16 cellular contexts compared by ENCODE assay signal in genomic region chr3:42660131-42660715, GRCh38. TPM values are rescaled to one million over a fixed set of nuclear protein-coding genes. Genes with fewer than 3 reads are reported as not detected.
A peak's percentile ranks its signal among the peaks of the same experiment; 100 is the strongest.
DNase-seq lines count a peak whose midpoint lies in the region; ATAC-seq and TF ChIP-seq lines count a peak whose summit lies in the region.
"Had no signal": no experiment of that assay in that cellular context is flagged by ENCODE, and none has a peak within 500 bp of the region (broad histone marks: within the 10 kb centered on the region; RNA-seq: fewer than 3 reads in every experiment).

No MANE protein-coding gene starts in this region.

- DNase-seq in EL, result peak; percentile 25
- DNase-seq in WTC11 (ENCODE audit: low spot score), result no peak
- peak; percentile 61 for DNase-seq in left cardiac atrium
- DNase-seq in stimulated activated effector memory CD8-positive, alpha-beta T cell treated with anti-CD3 and anti-CD28 coated beads, Interleukin-12 subunit alpha, Interleukin-12 subunit beta, amount 100 ng/mL, for 72 hours (ENCODE audit: low spot score in 2 of 2), result no peak
- no peak for DNase-seq in NCI-H2227 treated with DMSO at 0.1 percent for 48 hours (lab: John Stamatoyannopoulos, UW)
- DNase-seq in SW480 (ENCODE audit: low spot score), result no peak
- DNase-seq: activated CD4-positive, alpha-beta T cell treated with anti-CD3 and anti-CD28 coated beads, Interleukin-2, amount 50 U/mL, for 4 hours; CD4-positive, alpha-beta T cell; effector memory CD4-positive, alpha-beta T cell; foreskin melanocyte; NCI-H1436 treated with DMSO at 0.1 percent for 48 hours; NCI-H748 treated with DMSO at 0.1 percent for 48 hours; upper lobe of right lung had no signal

- POLR2A ChIA-PET in WTC11 (lab: Charles Lee), result no interaction called here

- peaks cover 17% of the 10 kb centered on the region for H3K4me1 Mint-ChIP-seq in WTC11
- H3K4me1 Mint-ChIP-seq in stimulated activated effector memory CD8-positive, alpha-beta T cell treated with anti-CD3 and anti-CD28 coated beads, Interleukin-12 subunit alpha, Interleukin-12 subunit beta, amount 100 ng/mL, for 72 hours, result peaks cover 18% of the 10 kb centered on the region

- CTCF ChIA-PET in WTC11 (lab: Charles Lee), result interaction anchor here (1.0 to 2.6 kb wide), 7 partner anchors 17 to 103 kb away, joined by 3 to 24 read pairs (median 5); no protein-coding TSS in a partner anchor

- no peaks in the 10 kb centered on the region for H3K27me3 Mint-ChIP-seq in WTC11 (ENCODE audit: low read depth)
- H3K27me3 Mint-ChIP-seq: CD4-positive, alpha-beta T cell; progenitor cell of endocrine pancreas had no signal

- no peak overlapping the region for H3K4me3 Mint-ChIP-seq in WTC11
- no peak overlapping the region for H3K4me3 Mint-ChIP-seq in stimulated activated effector memory CD8-positive, alpha-beta T cell treated with anti-CD3 and anti-CD28 coated beads, Interleukin-12 subunit alpha, Interleukin-12 subunit beta, amount 100 ng/mL, for 72 hours
- H3K4me3 Mint-ChIP-seq: CD4-positive, alpha-beta T cell had no signal

- intact Hi-C loops in left cardiac atrium (cut with DNase I), result loop anchor here in 1 of 2 donors (2.0 to 5.0 kb wide), 2 partner anchors 42 to 85 kb away; partner anchors contain the start of gene HHATL

- H3K36me3 Mint-ChIP-seq in WTC11, result no peaks in the 10 kb centered on the region; the same call in 1 of the 2 replicates
- H3K36me3 Mint-ChIP-seq in stimulated activated effector memory CD8-positive, alpha-beta T cell treated with anti-CD3 and anti-CD28 coated beads, Interleukin-12 subunit alpha, Interleukin-12 subunit beta, amount 100 ng/mL, for 72 hours, result no peaks in the 10 kb centered on the region

- no peak for ATAC-seq in WTC11
- peak; percentile 31 to 41 for ATAC-seq in left cardiac atrium
- ATAC-seq in stimulated activated effector memory CD8-positive, alpha-beta T cell treated with anti-CD3 and anti-CD28 coated beads, Interleukin-12 subunit alpha, Interleukin-12 subunit beta, amount 100 ng/mL, for 72 hours, result no peak
- no peak for ATAC-seq in HG03108 (IDR thresholded peaks at IDR 0.05; ENCODE audit: unreplicated experiment)
- ATAC-seq: upper lobe of right lung had no signal

- H3K27ac Mint-ChIP-seq in WTC11, result peak overlapping the region; percentile 17; the same call in 1 of the 2 replicates
- H3K27ac Mint-ChIP-seq in stimulated activated effector memory CD8-positive, alpha-beta T cell treated with anti-CD3 and anti-CD28 coated beads, Interleukin-12 subunit alpha, Interleukin-12 subunit beta, amount 100 ng/mL, for 72 hours, result peak overlapping the region; percentile 79
- H3K27ac Mint-ChIP-seq: CD4-positive, alpha-beta T cell; progenitor cell of endocrine pancreas had no signal

- no peaks in the 10 kb centered on the region for H3K9me3 Mint-ChIP-seq in WTC11
- no peaks in the 10 kb centered on the region for H3K9me3 Mint-ChIP-seq in stimulated activated effector memory CD8-positive, alpha-beta T cell treated with anti-CD3 and anti-CD28 coated beads, Interleukin-12 subunit alpha, Interleukin-12 subunit beta, amount 100 ng/mL, for 72 hours
- H3K9me3 Mint-ChIP-seq: CD4-positive, alpha-beta T cell had no signal

- no peak for TF ChIP-seq CTCF in WTC11 (IDR thresholded peaks at IDR 0.05)

TF ChIP-seq in WTC11, 78 proteins besides CTCF, POLR2A, EP300 and RAD21:
- TF ChIP-seq, protein P1, sequence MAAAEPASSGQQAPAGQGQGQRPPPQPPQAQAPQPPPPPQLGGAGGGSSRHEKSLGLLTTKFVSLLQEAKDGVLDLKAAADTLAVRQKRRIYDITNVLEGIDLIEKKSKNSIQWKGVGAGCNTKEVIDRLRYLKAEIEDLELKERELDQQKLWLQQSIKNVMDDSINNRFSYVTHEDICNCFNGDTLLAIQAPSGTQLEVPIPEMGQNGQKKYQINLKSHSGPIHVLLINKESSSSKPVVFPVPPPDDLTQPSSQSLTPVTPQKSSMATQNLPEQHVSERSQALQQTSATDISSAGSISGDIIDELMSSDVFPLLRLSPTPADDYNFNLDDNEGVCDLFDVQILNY (CRISPR knock-in tag; IDR thresholded peaks at IDR 0.05), result no peak
- no peak for TF ChIP-seq ZNF396 (CRISPR knock-in tag; IDR thresholded peaks at IDR 0.05; ENCODE audit: borderline replicate concordance)
- TF ChIP-seq, protein P2, sequence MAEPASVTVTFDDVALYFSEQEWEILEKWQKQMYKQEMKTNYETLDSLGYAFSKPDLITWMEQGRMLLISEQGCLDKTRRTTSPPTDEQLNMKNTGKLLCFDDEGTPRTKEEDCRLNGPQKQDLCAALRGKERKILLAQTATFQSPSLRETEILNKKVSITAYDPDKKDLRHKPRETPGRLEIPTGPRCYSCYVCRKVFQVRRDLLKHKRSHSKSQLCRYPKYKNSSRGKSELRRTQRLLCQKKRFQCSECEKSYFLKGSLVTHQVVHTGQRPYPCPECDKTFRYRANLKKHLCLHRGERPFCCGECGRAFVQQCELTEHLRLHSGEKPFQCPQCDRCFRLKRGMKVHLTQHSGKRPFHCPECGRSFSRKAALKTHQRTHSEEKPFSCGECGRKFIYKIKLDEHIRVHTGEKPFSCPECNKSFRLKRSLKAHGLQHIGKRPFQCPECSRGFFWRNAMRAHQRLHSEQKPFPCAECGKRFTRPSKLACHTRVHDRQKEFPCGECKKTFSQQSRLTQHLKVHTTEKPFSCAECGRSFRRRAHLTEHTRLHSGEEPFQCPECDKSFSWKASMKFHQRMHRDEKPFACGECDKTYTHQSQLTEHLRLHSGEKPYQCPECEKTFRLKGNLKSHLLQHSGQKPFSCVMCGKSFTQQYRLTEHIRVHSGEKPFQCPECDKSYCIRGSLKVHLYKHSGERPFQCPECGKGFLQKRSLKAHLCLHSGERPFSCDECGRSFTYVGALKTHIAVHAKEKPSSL (CRISPR knock-in tag; conservative IDR thresholded peaks at IDR 0.05), result no peak
- TF ChIP-seq ZNF281 (CRISPR knock-in tag; IDR thresholded peaks at IDR 0.05), result no peak
- TF ChIP-seq RORB (CRISPR knock-in tag; IDR thresholded peaks at IDR 0.05), result no peak
- TF ChIP-seq FOXK1 (CRISPR knock-in tag; IDR thresholded peaks at IDR 0.05), result no peak
- no peak for TF ChIP-seq ZNF263 (CRISPR knock-in tag; IDR thresholded peaks at IDR 0.05; ENCODE audit: low read depth)
- TF ChIP-seq, protein P3, sequence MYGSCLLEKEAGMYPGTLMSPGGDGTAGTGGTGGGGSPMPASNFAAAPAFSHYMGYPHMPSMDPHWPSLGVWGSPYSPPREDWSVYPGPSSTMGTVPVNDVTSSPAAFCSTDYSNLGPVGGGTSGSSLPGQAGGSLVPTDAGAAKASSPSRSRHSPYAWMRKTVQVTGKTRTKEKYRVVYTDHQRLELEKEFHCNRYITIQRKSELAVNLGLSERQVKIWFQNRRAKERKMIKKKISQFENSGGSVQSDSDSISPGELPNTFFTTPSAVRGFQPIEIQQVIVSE (CRISPR knock-in tag; IDR thresholded peaks at IDR 0.05; ENCODE audit: borderline replicate concordance), result no peak
- TF ChIP-seq JUN (CRISPR knock-in tag; IDR thresholded peaks at IDR 0.05), result no peak
- no peak for TF ChIP-seq GTF2I (CRISPR knock-in tag; conservative IDR thresholded peaks at IDR 0.05)
- no peak for TF ChIP-seq TEAD1 (CRISPR knock-in tag; IDR thresholded peaks at IDR 0.05)
- TF ChIP-seq JAZF1 (CRISPR knock-in tag; IDR thresholded peaks at IDR 0.05), result no peak
- no peak for TF ChIP-seq NR3C1 (CRISPR knock-in tag; conservative IDR thresholded peaks at IDR 0.05; ENCODE audit: low read depth)
- TF ChIP-seq CREM (CRISPR knock-in tag; IDR thresholded peaks at IDR 0.05), result no peak
- TF ChIP-seq SMAD4 (CRISPR knock-in tag; IDR thresholded peaks at IDR 0.05), result no peak

RNA-seq across cellular contexts. Expression of gene ZBTB47, which starts 6.7 kb away (rescaled TPM):
- 5.2 to 5.9 TPM (median 5.6 TPM) in 3 replicates for total RNA-seq in WTC11 (2021)
- 100 to 1,000 TPM in 1 of 2 donors, 10 to 100 TPM in 1; 68.5 to 108 TPM for total RNA-seq in left cardiac atrium

RNA-seq across cellular contexts. Expression of gene KLHL40, which starts 25.1 kb away (rescaled TPM):
- total RNA-seq in WTC11 (2021) (not detected in 3 replicates), left cardiac atrium (under 1 TPM in 1 of 2 donors, not detected in 1; 0.86 TPM)
- total RNA-seq: CD4-positive, alpha-beta T cell; kidney epithelial cell; progenitor cell of endocrine pancreas; upper lobe of right lung had no signal

RNA-seq across cellular contexts. Expression of gene HHATL, which starts 42.4 kb away (rescaled TPM):
- 0.21 to 0.92 TPM (median 0.60 TPM) in 3 replicates for total RNA-seq in WTC11 (2021)
- total RNA-seq in left cardiac atrium, result 100 to 1,000 TPM; 431 to 706 TPM
- total RNA-seq: CD4-positive, alpha-beta T cell; kidney epithelial cell; progenitor cell of endocrine pancreas; upper lobe of right lung had no signal

RNA-seq across cellular contexts. Expression of gene NKTR, which starts 59.7 kb away (rescaled TPM):
- total RNA-seq in WTC11 (2021), result 76.4 to 89.3 TPM (median 82.3 TPM) in 3 replicates
- 10 to 100 TPM; 26.5 to 35.9 TPM for total RNA-seq in left cardiac atrium

Comparison
In these comparisons a context has a peak if more than half of its experiments do, and no peak if none do; other contexts are left out.
1. DNase-seq: peak in EL (single experiment) and left cardiac atrium (single experiment); none in WTC11 (single experiment), stimulated activated effector memory CD8-positive, alpha-beta T cell treated with anti-CD3 and anti-CD28 coated beads, Interleukin-12 subunit alpha, Interleukin-12 subunit beta, amount 100 ng/mL, for 72 hours (0 of 2), NCI-H2227 treated with DMSO at 0.1 percent for 48 hours (single experiment) and SW480 (single experiment).
2. ATAC-seq: peak in left cardiac atrium (2 of 2); none in WTC11 (single experiment), stimulated activated effector memory CD8-positive, alpha-beta T cell treated with anti-CD3 and anti-CD28 coated beads, Interleukin-12 subunit alpha, Interleukin-12 subunit beta, amount 100 ng/mL, for 72 hours (single experiment) and HG03108 (single experiment).
3. RNA of gene ZBTB47, which starts 6.7 kb away (total RNA-seq): 68.5 to 108 TPM in left cardiac atrium; 5.2 to 5.9 TPM in WTC11; every median in the first group is over 10 times any median in the second.
4. RNA of gene HHATL, which starts 42.4 kb away (total RNA-seq): 431 to 706 TPM in left cardiac atrium; 0.21 to 0.92 TPM in WTC11; every median in the first group is over 100 times any median in the second.